In the genomic region with DNA sequence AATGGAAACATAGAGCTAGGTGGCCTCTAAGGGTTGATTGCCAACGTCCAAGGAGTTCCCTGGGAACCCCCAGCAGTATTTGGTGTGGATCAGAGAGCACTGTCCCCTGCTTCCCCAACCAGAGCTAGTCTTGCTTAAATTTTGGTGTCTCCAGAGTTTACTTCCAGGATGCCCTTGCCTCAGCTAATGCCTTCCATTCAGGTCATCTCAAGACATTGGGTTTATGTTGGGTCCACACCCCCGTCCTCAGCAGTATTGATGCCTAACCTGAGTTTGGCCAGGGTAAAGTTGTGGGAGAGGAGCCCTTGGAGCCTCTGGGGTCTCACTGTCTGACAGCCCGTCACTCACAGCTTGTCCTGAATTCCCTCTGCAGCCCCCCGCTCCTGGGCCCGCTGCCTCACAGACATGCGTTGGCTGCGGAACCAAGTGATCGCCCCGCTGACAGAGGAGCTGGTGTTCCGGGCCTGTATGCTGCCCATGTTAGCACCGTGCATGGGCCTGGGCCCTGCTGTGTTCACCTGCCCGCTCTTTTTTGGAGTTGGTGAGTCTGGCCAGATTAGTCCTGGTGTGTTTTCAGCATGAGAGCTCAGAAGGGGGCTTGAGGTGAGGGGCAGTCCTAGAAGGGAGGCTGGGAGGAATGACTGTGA, we compare ENCODE assay signal across 9 cellular contexts. TPM values are rescaled to one million over a fixed set of nuclear protein-coding genes. Genes with fewer than 3 reads are reported as not detected.
A peak's percentile ranks its signal among the peaks of the same experiment; 100 is the strongest.
DNase-seq lines count a peak whose midpoint lies in the region; ATAC-seq and TF ChIP-seq lines count a peak whose summit lies in the region.
"Had no signal": no experiment of that assay in that cellular context is flagged by ENCODE, and none has a peak within 500 bp of the region (broad histone marks: within the 10 kb centered on the region; RNA-seq: fewer than 3 reads in every experiment).

No MANE protein-coding gene starts in this region.

- H3K27ac ChIP-seq in RWPE2 (ENCODE audit: poor library complexity, severe bottlenecking): no peak overlapping the region

- no peaks in the 10 kb centered on the region for H3K9me3 ChIP-seq in RWPE2 (ENCODE audit: severe bottlenecking)

- H3K4me3 Mint-ChIP-seq in progenitor cell of endocrine pancreas (ENCODE audit: low read depth): peak overlapping the region; percentile 92

- ATAC-seq in RWPE2 (ENCODE audit: low read depth) (no peak), HG02884 (IDR thresholded peaks at IDR 0.05; ENCODE audit: unreplicated experiment) (no peak), GM19455 (IDR thresholded peaks at IDR 0.05; ENCODE audit: unreplicated experiment) (no peak), HG02642 (IDR thresholded peaks at IDR 0.05; ENCODE audit: poor library complexity, unreplicated experiment) (no peak)

- H3K4me3 ChIP-seq in GM12864 (ENCODE audit: low read depth, low read length) (peak overlapping the region; percentile 65; the same call in 1 of the 2 replicates), RWPE2 (ENCODE audit: severe bottlenecking) (peak overlapping the region; percentile 97), epithelial cell of esophagus (ENCODE audit: low read length) (peak overlapping the region; percentile 95)

- H3K27me3 ChIP-seq in RWPE2 (ENCODE audit: insufficient read depth, poor library complexity, severe bottlenecking): no peaks in the 10 kb centered on the region

- H3K4me1 Mint-ChIP-seq in progenitor cell of endocrine pancreas (ENCODE audit: low read depth): peaks cover 15% of the 10 kb centered on the region

- no peaks in the 10 kb centered on the region for H3K27me3 Mint-ChIP-seq in progenitor cell of endocrine pancreas

- peak overlapping the region; percentile 24 for H3K27ac Mint-ChIP-seq in progenitor cell of endocrine pancreas

- no peaks in the 10 kb centered on the region for H3K4me1 ChIP-seq in RWPE2 (ENCODE audit: insufficient read depth, poor library complexity, severe bottlenecking)

- no peaks in the 10 kb centered on the region for H3K9me3 Mint-ChIP-seq in progenitor cell of endocrine pancreas (ENCODE audit: low read depth)

- DNase-seq in GM12864 (ENCODE audit: low read depth) (no peak), RWPE2 (ENCODE audit: low spot score) (no peak), epithelial cell of esophagus (ENCODE audit: low read depth) (no peak), progenitor cell of endocrine pancreas (ENCODE audit: low spot score, unreplicated experiment) (no peak), nucleus accumbens (lab: John Stamatoyannopoulos, UW) (no peak)
- DNase-seq: NCI-H1417 treated with DMSO at 0.1 percent for 48 hours had no signal

- H3K36me3 Mint-ChIP-seq in progenitor cell of endocrine pancreas (ENCODE audit: insufficient read depth): peaks cover 6% of the 10 kb centered on the region

- H3K36me3 ChIP-seq in RWPE2 (ENCODE audit: low read depth): peaks cover 44% of the 10 kb centered on the region

- no peak for TF ChIP-seq CTCF in GM12864 (IDR thresholded peaks at IDR 0.05; ENCODE audit: low read depth, low read length, missing control alignments)
- no peak for TF ChIP-seq CTCF in RWPE2 (IDR thresholded peaks at IDR 0.05; ENCODE audit: poor library complexity, severe bottlenecking)
- TF ChIP-seq CTCF in epithelial cell of esophagus (IDR thresholded peaks at IDR 0.05; ENCODE audit: insufficient read depth, low read depth, low read length, missing control alignments): no peak
- no peak for TF ChIP-seq CTCF in progenitor cell of endocrine pancreas (IDR thresholded peaks at IDR 0.05; ENCODE audit: unreplicated experiment)

RNA-seq across cellular contexts. Expression of gene RCE1, which starts 1.4 kb away (rescaled TPM):
- 32.7 and 33.3 TPM in 2 replicates for total RNA-seq in progenitor cell of endocrine pancreas

RNA-seq across cellular contexts. Expression of gene LRFN4, which starts 12.2 kb away (rescaled TPM):
- total RNA-seq in progenitor cell of endocrine pancreas: 19.6 and 20.2 TPM in 2 replicates
